ENCODE assay signal across 7 cellular contexts in genomic region chr2:19846567-19846966, GRCh38.
"Had no signal": no experiment of that assay in that cellular context is flagged by ENCODE, and none has a peak within 500 bp of the region (broad histone marks: within the 10 kb centered on the region; RNA-seq: fewer than 3 reads in every experiment).

No MANE protein-coding gene starts in this region.

- H3K4me1 ChIP-seq: HAP-1 had no signal

- DNase-seq: GM23248, GOT3, H7, KG1 had no signal

- H2AFZ ChIP-seq: GM23248 had no signal

- H3K9me3 ChIP-seq: HAP-1 had no signal

- FAIRE-seq: HTR-8/SVneo had no signal

- H3K9ac ChIP-seq: GM23248 had no signal

- H3K4me3 ChIP-seq: GM23248, HAP-1 had no signal

- H3K36me3 ChIP-seq: HAP-1 had no signal

- ATAC-seq: HCT116 had no signal

- H3K27ac ChIP-seq: GM23248 had no signal
